Comparison of ENCODE assay signal across 7 cellular contexts in genomic region chr5:38420691-38421395, GRCh38.
DNase-seq lines count a peak whose midpoint lies in the region; ATAC-seq, FAIRE-seq and TF ChIP-seq lines count a peak whose summit lies in the region.

No MANE protein-coding gene starts in this region.

- H2AFZ ChIP-seq in K562 (ENCODE audit: low read depth, low read length), result no peak overlapping the region

- no TSS peak for BruUV-seq in K562 (replicated peaks; lab: Mats Ljungman, UMichigan)

- TF ChIP-seq RAD21 in K562 (CRISPR knock-in tag; conservative IDR thresholded peaks at IDR 0.05 in 1 of 2, IDR thresholded peaks at IDR 0.05 in 1 of 2), result peak; percentile 69 to 77

- TF ChIP-seq EP300 in K562 (IDR thresholded peaks at IDR 0.05; ENCODE audit: low read length), result no peak

- H3K4me1 ChIP-seq in K562 (replicated peaks in 1 of 2; ENCODE audit: control insufficient read depth in 2 of 2, insufficient read depth in 2 of 2, low read length in 2 of 2), result no peaks in the 10 kb centered on the region

- no peak overlapping the region for H3K27ac ChIP-seq in K562 (ENCODE audit: extremely low read depth, low read depth, low read length)

- peaks cover 0 to 10% of the 10 kb centered on the region in 2 experiments; a peak in 1 of 5 replicates for H3K27me3 ChIP-seq in K562 (ENCODE audit: control insufficient read depth in 2 of 2, insufficient read depth in 2 of 2, low read length in 2 of 2)

- TF ChIP-seq POLR2A in K562 (conservative IDR thresholded peaks at IDR 0.05), result no peak

- H3K9ac ChIP-seq in K562 (ENCODE audit: insufficient read depth in 1 of 2, low read depth in 2 of 2, low read length in 2 of 2), result no peak overlapping the region

- H3K4me2 ChIP-seq in K562 (ENCODE audit: insufficient read depth, low read length), result no peak overlapping the region

- H3K9me1 ChIP-seq in K562 (ENCODE audit: control insufficient read depth, insufficient read depth, low read length), result no peaks in the 10 kb centered on the region

- in situ Hi-C loops in K562 (cut with MboI), result no loop called here

- H3K79me2 ChIP-seq in K562 (ENCODE audit: control insufficient read depth, insufficient read depth, low read length), result no peaks in the 10 kb centered on the region

- intact Hi-C loops in K562 (cut with micrococcal nuclease), result loop anchor here (5.0 kb wide), 1 partner anchor 386 kb away; no protein-coding TSS in a partner anchor

- no peaks in the 10 kb centered on the region for H3K36me3 ChIP-seq in K562 (ENCODE audit: control insufficient read depth, insufficient read depth, low read length)

- CTCF ChIA-PET in K562 (lab: Yijun Ruan, JAX; ENCODE audit: low intra/inter-chr PET ratio), result interaction anchor here (0.6 to 1.5 kb wide), 5 partner anchors 245 to 1664 kb away, joined by 3 to 11 read pairs (median 3); no protein-coding TSS in a partner anchor

- H3K4me3 ChIP-seq in K562, result no peak overlapping the region

- POLR2A ChIA-PET in K562 (lab: Yijun Ruan, JAX), result interaction anchor here (0.5 to 0.8 kb wide), 4 partner anchors 86 to 387 kb away, joined by 3 read pairs; no protein-coding TSS in a partner anchor

- peak; percentile 88 for FAIRE-seq in K562 (lab: Jason Lieb, UNC)

- H4K20me1 ChIP-seq in K562 (replicated peaks; ENCODE audit: control insufficient read depth, insufficient read depth, low read length), result no peaks in the 10 kb centered on the region

- no peaks in the 10 kb centered on the region for H3K9me3 ChIP-seq in K562 (replicated peaks; ENCODE audit: control insufficient read depth, insufficient read depth, low read depth, low read length)

- peak; percentile 72 for ATAC-seq in HG03565 (IDR thresholded peaks at IDR 0.05; ENCODE audit: unreplicated experiment)
- peak; percentile 91 for ATAC-seq in K562
- no peak for ATAC-seq in HG02870 (IDR thresholded peaks at IDR 0.05; ENCODE audit: unreplicated experiment)

- 6% methylated on average over 6 of the region's 6 CpGs for WGBS in K562 (ENCODE audit: insufficient coverage, low coverage, missing lambda C conversion rate)

- peak; percentile 64 to 82 (median 76) for TF ChIP-seq CTCF in K562 (IDR thresholded peaks at IDR 0.05 in 2 of 3, conservative IDR thresholded peaks at IDR 0.05 in 1 of 3; ENCODE audit: insufficient read depth in 2 of 3, low read depth in 1 of 3, low read length in 3 of 3)

- DNase-seq in GDM1 (lab: John Stamatoyannopoulos, UW), result peak; percentile 12
- DNase-seq in NCI-H774 (lab: John Stamatoyannopoulos, UW), result peak; percentile 48
- DNase-seq in K562 (ENCODE audit: extremely low read depth in 1 of 4, low spot score in 3 of 4), result peak; percentile 46 to 59 (median 57)
- DNase-seq in iPS-NIHi7 (ENCODE audit: extremely low spot score), result peak; percentile 74
- peak; percentile 1 to 10 for DNase-seq in stimulated activated CD4-positive, alpha-beta T cell treated with anti-CD3 and anti-CD28 coated beads, Interleukin-15, amount 100 ng/mL, for 48 hours (ENCODE audit: low read depth in 2 of 2)

TF ChIP-seq in K562, 482 proteins besides CTCF, POLR2A, EP300 and RAD21:
- TF ChIP-seq TBL1XR1 (IDR thresholded peaks at IDR 0.05; ENCODE audit: low read length in 2 of 2), result no peak
- TF ChIP-seq KLF16 (IDR thresholded peaks at IDR 0.05), result peak; percentile 52; the same call in 1 of the 2 replicates
- no peak for TF ChIP-seq ZC3H8 (IDR thresholded peaks at IDR 0.05)
- TF ChIP-seq ZNF592 (IDR thresholded peaks at IDR 0.05), result no peak
- peak; percentile 46; the same call in 1 of the 2 replicates for TF ChIP-seq DEAF1 (CRISPR knock-in tag; IDR thresholded peaks at IDR 0.05)
- no peak for TF ChIP-seq CEBPG (CRISPR knock-in tag; IDR thresholded peaks at IDR 0.05)
- TF ChIP-seq CEBPG (tag; conservative IDR thresholded peaks at IDR 0.05 in 1 of 2, IDR thresholded peaks at IDR 0.05 in 1 of 2), result 0 out of 4 replicates have a peak, but pooled peaks of 1 of the 2 experiments have one; percentile 10
- peak; percentile 37 for TF ChIP-seq SMC3 (conservative IDR thresholded peaks at IDR 0.05; ENCODE audit: insufficient read depth, low read depth, low read length)
- no peak for TF ChIP-seq FOXM1 (IDR thresholded peaks at IDR 0.05; ENCODE audit: low read depth)
- no peak for TF ChIP-seq FOXM1 (CRISPR knock-in tag; IDR thresholded peaks at IDR 0.05; ENCODE audit: low read depth)

Comparison
In these comparisons a context has a peak if more than half of its experiments do, and no peak if none do; other contexts are left out.
1. DNase-seq: peak in every context shown above with its lines; median percentile 74 in iPS-NIHi7; 57 in K562; 48 in NCI-H774; 12 in GDM1; 6 in stimulated activated CD4-positive, alpha-beta T cell treated with anti-CD3 and anti-CD28 coated beads, Interleukin-15, amount 100 ng/mL, for 48 hours.